Comparison of ENCODE assay signal across 30 cellular contexts in genomic region chr3:21271606-21272016, GRCh38.
"Had no signal": no experiment of that assay in that cellular context is flagged by ENCODE, and none has a peak within 500 bp of the region (broad histone marks: within the 10 kb centered on the region; RNA-seq: fewer than 3 reads in every experiment).

No MANE protein-coding gene starts in this region.

- H3K4me1 Mint-ChIP-seq: activated B cell treated with CpG ODN at 0.5 μM for 24 hours; activated CD4-positive, alpha-beta T cell treated with anti-CD3 and anti-CD28 coated beads, Interleukin-2, amount 10 ng/mL, durations not matched to agents 24 days and 14 days; activated CD8-positive, alpha-beta memory T cell treated with anti-CD3 and anti-CD28 coated beads, Interleukin-2, amount 10 ng/mL, durations not matched to agents 7 days and 5 days; activated naive CD4-positive, alpha-beta T cell treated with anti-CD3 and anti-CD28 coated beads, Interleukin-2, amount 50 U/mL, for 24 hours; activated naive CD8-positive, alpha-beta T cell treated with anti-CD3 and anti-CD28 coated beads for 36 hours; activated naive CD8-positive, alpha-beta T cell treated with anti-CD3 and anti-CD28 coated beads, Interleukin-2, amount 50 U/mL, for 24 hours had no signal

- H3K27me3 Mint-ChIP-seq: activated B cell treated with CpG ODN at 0.5 μM for 24 hours; activated CD4-positive, alpha-beta memory T cell treated with anti-CD3 and anti-CD28 coated beads for 36 hours; activated CD4-positive, alpha-beta T cell treated with anti-CD3 and anti-CD28 coated beads, Interleukin-2, amount 10 ng/mL, durations not matched to agents 24 days and 14 days; activated CD8-positive, alpha-beta memory T cell treated with anti-CD3 and anti-CD28 coated beads, Interleukin-2, amount 10 ng/mL, durations not matched to agents 7 days and 5 days; activated naive CD4-positive, alpha-beta T cell treated with anti-CD3 and anti-CD28 coated beads, Interleukin-2, amount 50 U/mL, for 24 hours; activated naive CD8-positive, alpha-beta T cell treated with anti-CD3 and anti-CD28 coated beads for 36 hours; activated naive CD8-positive, alpha-beta T cell treated with anti-CD3 and anti-CD28 coated beads, Interleukin-2, amount 50 U/mL, for 24 hours; brain had no signal

- H3K36me3 ChIP-seq: adrenal gland, ascending aorta, breast epithelium, cardiac muscle cell, WERI-Rb-1 had no signal

- H3K4me1 ChIP-seq: adrenal gland, breast epithelium had no signal

- H3K27ac Mint-ChIP-seq: activated B cell treated with CpG ODN at 0.5 μM for 24 hours; activated CD4-positive, alpha-beta memory T cell treated with anti-CD3 and anti-CD28 coated beads for 36 hours; activated CD4-positive, alpha-beta T cell treated with anti-CD3 and anti-CD28 coated beads, Interleukin-2, amount 10 ng/mL, durations not matched to agents 24 days and 14 days; activated CD8-positive, alpha-beta memory T cell treated with anti-CD3 and anti-CD28 coated beads, Interleukin-2, amount 10 ng/mL, durations not matched to agents 7 days and 5 days; activated CD8-positive, alpha-beta T cell treated with anti-CD3 and anti-CD28 coated beads, Interleukin-2, amount 10 ng/mL, durations not matched to agents 7 days and 5 days; activated naive CD4-positive, alpha-beta T cell treated with anti-CD3 and anti-CD28 coated beads for 36 hours; activated naive CD4-positive, alpha-beta T cell treated with anti-CD3 and anti-CD28 coated beads, Interleukin-2, amount 50 U/mL, for 24 hours; activated naive CD8-positive, alpha-beta T cell treated with anti-CD3 and anti-CD28 coated beads for 36 hours; activated naive CD8-positive, alpha-beta T cell treated with anti-CD3 and anti-CD28 coated beads, Interleukin-2, amount 50 U/mL, for 24 hours; activated T-helper 1 cell treated with anti-CD3 and anti-CD28 coated beads, Interleukin-12 subunit alpha, Interleukin-12 subunit beta, Interleukin-2, Interleukin-4 antibody, amounts not matched to agents 30 ng/mL and 10 ng/mL and 1 ng/mL, durations not matched to agents 14 hours and 24 hours and 36 hours; activated T-helper 2 cell treated with anti-CD3 and anti-CD28 coated beads, Interferon-gamma antibody, Interleukin-2, Interleukin-4, amounts not matched to agents 10 μg/mL and 5 μg/mL and 100 μg/mL, durations not matched to agents 14 hours and 24 hours and 36 hours; brain had no signal

- ATAC-seq: activated CD4-positive, CD25-positive, alpha-beta regulatory T cell treated with anti-CD3 and anti-CD28 coated beads, Interleukin-2, amount 50 U/mL, for 24 hours; activated CD8-positive, alpha-beta memory T cell treated with anti-CD3 and anti-CD28 coated beads, Interleukin-2, amount 10 ng/mL, durations not matched to agents 7 days and 5 days; activated CD8-positive, alpha-beta T cell treated with anti-CD3 and anti-CD28 coated beads, Interleukin-2, amount 10 ng/mL, durations not matched to agents 7 days and 5 days; activated naive CD8-positive, alpha-beta T cell treated with anti-CD3 and anti-CD28 coated beads, Interleukin-2, amount 50 U/mL, for 24 hours; esophagus mucosa had no signal

- H3K27ac ChIP-seq: adrenal gland, ascending aorta, breast epithelium, cardiac muscle cell, coronary artery, epithelial cell of prostate, WERI-Rb-1 had no signal

- H3K27me3 ChIP-seq: adrenal gland, ascending aorta, breast epithelium, cardiac muscle cell had no signal

- H3K4me3 ChIP-seq: adrenal gland, ascending aorta, breast epithelium, cardiac muscle cell, coronary artery had no signal

- H3K36me3 Mint-ChIP-seq: activated CD4-positive, alpha-beta memory T cell treated with anti-CD3 and anti-CD28 coated beads for 36 hours; activated CD8-positive, alpha-beta memory T cell treated with anti-CD3 and anti-CD28 coated beads, Interleukin-2, amount 10 ng/mL, durations not matched to agents 7 days and 5 days; activated naive CD4-positive, alpha-beta T cell treated with anti-CD3 and anti-CD28 coated beads, Interleukin-2, amount 50 U/mL, for 24 hours; activated naive CD8-positive, alpha-beta T cell treated with anti-CD3 and anti-CD28 coated beads for 36 hours; brain had no signal

- H3K4me3 Mint-ChIP-seq: activated B cell treated with CpG ODN at 0.5 μM for 24 hours; activated CD4-positive, alpha-beta memory T cell treated with anti-CD3 and anti-CD28 coated beads for 36 hours; activated CD4-positive, alpha-beta T cell treated with anti-CD3 and anti-CD28 coated beads, Interleukin-2, amount 10 ng/mL, durations not matched to agents 24 days and 14 days; activated CD8-positive, alpha-beta memory T cell treated with anti-CD3 and anti-CD28 coated beads, Interleukin-2, amount 10 ng/mL, durations not matched to agents 7 days and 5 days; activated CD8-positive, alpha-beta T cell treated with anti-CD3 and anti-CD28 coated beads, Interleukin-2, amount 10 ng/mL, durations not matched to agents 7 days and 5 days; activated naive CD4-positive, alpha-beta T cell treated with anti-CD3 and anti-CD28 coated beads for 36 hours; activated naive CD4-positive, alpha-beta T cell treated with anti-CD3 and anti-CD28 coated beads, Interleukin-2, amount 50 U/mL, for 24 hours; activated naive CD8-positive, alpha-beta T cell treated with anti-CD3 and anti-CD28 coated beads for 36 hours; activated naive CD8-positive, alpha-beta T cell treated with anti-CD3 and anti-CD28 coated beads, Interleukin-2, amount 50 U/mL, for 24 hours; activated T-helper 1 cell treated with anti-CD3 and anti-CD28 coated beads, Interleukin-12 subunit alpha, Interleukin-12 subunit beta, Interleukin-2, Interleukin-4 antibody, amounts not matched to agents 30 ng/mL and 10 ng/mL and 1 ng/mL, durations not matched to agents 14 hours and 24 hours and 36 hours; brain had no signal

- DNase-seq: activated B cell treated with CpG ODN at 0.5 μM for 24 hours; activated CD4-positive, alpha-beta memory T cell treated with anti-CD3 and anti-CD28 coated beads for 36 hours; activated CD4-positive, alpha-beta T cell treated with anti-CD3 and anti-CD28 coated beads, Interleukin-2, amount 10 ng/mL, durations not matched to agents 24 days and 14 days; activated CD8-positive, alpha-beta memory T cell treated with anti-CD3 and anti-CD28 coated beads, Interleukin-2, amount 10 ng/mL, durations not matched to agents 7 days and 5 days; activated CD8-positive, alpha-beta memory T cell treated with anti-CD3 and anti-CD28 coated beads, Interleukin-2, amount 50 U/mL, for 4 hours; activated CD8-positive, alpha-beta T cell treated with anti-CD3 and anti-CD28 coated beads, Interleukin-2, amount 10 ng/mL, durations not matched to agents 7 days and 5 days; activated effector memory CD4-positive, alpha-beta T cell treated with anti-CD3 and anti-CD28 coated beads, Interleukin-2, amount 50 U/mL, for 16 hours; activated naive CD4-positive, alpha-beta T cell treated with anti-CD3 and anti-CD28 coated beads for 36 hours; activated naive CD8-positive, alpha-beta T cell treated with anti-CD3 and anti-CD28 coated beads for 36 hours; activated naive CD8-positive, alpha-beta T cell treated with anti-CD3 and anti-CD28 coated beads, Interleukin-2, amount 50 U/mL, for 24 hours; activated T-cell treated with anti-CD3 and anti-CD28 coated beads, Interleukin-2, amount 50 U/mL, for 1 hour; activated T-cell treated with anti-CD3 and anti-CD28 coated beads, Interleukin-2, amount 50 U/mL, for 48 hours; adrenal gland; central memory CD4-positive, alpha-beta T cell; dermis blood vessel endothelial cell; effector CD4-positive, alpha-beta T cell; foreskin fibroblast; T-helper 2 cell; WERI-Rb-1 had no signal

- H3K9me3 ChIP-seq: adrenal gland, ascending aorta had no signal
